Comparison of ENCODE assay signal across 35 cellular contexts in the genomic region with DNA sequence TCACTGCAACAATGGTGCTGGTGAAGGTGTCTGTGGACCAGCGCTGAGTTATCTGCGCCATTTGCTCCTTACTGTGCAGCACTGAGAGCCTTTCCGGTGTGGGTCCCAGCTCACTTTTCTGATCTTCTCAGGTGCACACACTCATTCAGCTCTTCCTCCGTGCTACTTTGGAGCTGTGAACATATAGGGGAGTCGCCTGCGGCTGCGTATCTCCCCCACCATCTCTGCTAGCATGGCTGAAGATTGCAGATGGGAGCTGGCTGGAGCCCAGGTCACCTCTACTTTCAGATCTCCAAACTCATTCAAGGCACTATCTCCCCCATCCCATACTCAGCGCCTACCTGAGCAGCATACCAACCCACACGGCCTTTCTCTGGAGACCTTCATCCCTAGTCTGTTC.
DNase-seq lines count a peak whose midpoint lies in the region; ATAC-seq, FAIRE-seq and TF ChIP-seq lines count a peak whose summit lies in the region.
"Had no signal": no experiment of that assay in that cellular context is flagged by ENCODE, and none has a peak within 500 bp of the region (broad histone marks: within the 10 kb centered on the region; RNA-seq: fewer than 3 reads in every experiment).

No MANE protein-coding gene starts in this region.

- intact Hi-C loops in K562 (cut with micrococcal nuclease) = no loop called here

- no peak for TF ChIP-seq EP300 in K562 (IDR thresholded peaks at IDR 0.05; ENCODE audit: low read length)

- BruUV-seq in K562 (replicated peaks; lab: Mats Ljungman, UMichigan) = no TSS peak

- H2AFZ ChIP-seq in K562 (ENCODE audit: low read depth, low read length) (no peak overlapping the region), osteoblast (ENCODE audit: low read length) (no peak overlapping the region)

- H3K27ac ChIP-seq in angular gyrus (ENCODE audit: low read depth, low read length) (peak overlapping the region; percentile 44), K562 (ENCODE audit: extremely low read depth, low read depth, low read length) (no peak overlapping the region), osteoblast (ENCODE audit: low read depth, low read length) (no peak overlapping the region)
- H3K27ac ChIP-seq: 22Rv1; A549; BLaER1; BLaER1 treated with 17β-estradiol and CSF1 and Interleukin-3, amounts not matched to agents 10 nM and 100 nM; C4-2B had no signal

- TF ChIP-seq CTCF in K562 (IDR thresholded peaks at IDR 0.05 in 2 of 3, conservative IDR thresholded peaks at IDR 0.05 in 1 of 3; ENCODE audit: insufficient read depth in 2 of 3, low read depth in 1 of 3, low read length in 3 of 3) = no peak
- no peak for TF ChIP-seq CTCF in bronchial epithelial cell (IDR thresholded peaks at IDR 0.05; ENCODE audit: insufficient read depth, low read length, severe bottlenecking)
- TF ChIP-seq CTCF in osteoblast (IDR thresholded peaks at IDR 0.05; ENCODE audit: extremely low read depth, low read depth, low read length) = no peak

- H3K79me2 ChIP-seq in K562 (ENCODE audit: control insufficient read depth, insufficient read depth, low read length) = no peaks in the 10 kb centered on the region
- no peaks in the 10 kb centered on the region for H3K79me2 ChIP-seq in osteoblast (ENCODE audit: insufficient read depth, low read length)

- no peaks in the 10 kb centered on the region for H3K9me1 ChIP-seq in K562 (ENCODE audit: control insufficient read depth, insufficient read depth, low read length)

- H4K20me1 ChIP-seq in K562 (replicated peaks; ENCODE audit: control insufficient read depth, insufficient read depth, low read length) = no peaks in the 10 kb centered on the region
- H4K20me1 ChIP-seq in osteoblast (ENCODE audit: insufficient read depth, low read length) = no peaks in the 10 kb centered on the region
- H4K20me1 ChIP-seq: BLaER1; BLaER1 treated with 17β-estradiol and CSF1 and Interleukin-3, amounts not matched to agents 10 nM and 100 nM had no signal

- H3K4me2 ChIP-seq in K562 (ENCODE audit: insufficient read depth, low read length) = no peak overlapping the region
- H3K4me2 ChIP-seq in osteoblast (ENCODE audit: insufficient read depth, low read length) = no peak overlapping the region
- H3K4me2 ChIP-seq: A549; BLaER1; BLaER1 treated with 17β-estradiol and CSF1 and Interleukin-3, amounts not matched to agents 10 nM and 100 nM had no signal

- H3K4me1 ChIP-seq in K562 (replicated peaks in 1 of 2; ENCODE audit: control insufficient read depth in 2 of 2, insufficient read depth in 2 of 2, low read length in 2 of 2) (no peaks in the 10 kb centered on the region), osteoblast (ENCODE audit: insufficient read depth, low read length) (no peaks in the 10 kb centered on the region)
- H3K4me1 ChIP-seq: A549; BE2C; BLaER1; BLaER1 treated with 17β-estradiol and CSF1 and Interleukin-3, amounts not matched to agents 10 nM and 100 nM; Caco-2 had no signal

- POLR2A ChIA-PET in K562 (lab: Yijun Ruan, JAX) = no interaction called here

- no peak overlapping the region for H3K9ac ChIP-seq in K562 (ENCODE audit: insufficient read depth in 1 of 2, low read depth in 2 of 2, low read length in 2 of 2)
- H3K9ac ChIP-seq: BLaER1; BLaER1 treated with 17β-estradiol and CSF1 and Interleukin-3, amounts not matched to agents 10 nM and 100 nM had no signal

- in situ Hi-C loops in K562 (cut with MboI) = no loop called here

- FAIRE-seq in K562 (lab: Jason Lieb, UNC) = no peak
- FAIRE-seq in bronchial epithelial cell (lab: Jason Lieb, UNC) = peak; percentile 23
- FAIRE-seq: A204.1, A549, D721Med had no signal

- DNase-seq in K562 (ENCODE audit: extremely low read depth in 1 of 4, low spot score in 3 of 4) (no peak), bronchial epithelial cell (ENCODE audit: low read depth) (no peak), osteoblast (ENCODE audit: insufficient read length, low spot score, missing footprints) (peak; percentile 31), GF-D8 (lab: John Stamatoyannopoulos, UW) (no peak)
- DNase-seq: 8988T; ACHN; AML-193; BE2C; C1 segment of cervical spinal cord; Caco-2; Calu3; CD4-positive, alpha-beta memory T cell; CD4-positive, alpha-beta T cell; CD4-positive, CD25-positive, alpha-beta regulatory T cell; CD8-positive, alpha-beta memory T cell; CD8-positive, alpha-beta T cell; COR-L47; DMS 273 treated with DMSO at 0.1 percent for 48 hours; DMS153; DMS53; DMS79; DMS79 treated with DMSO at 0.1 percent for 48 hours; DND-41; EL had no signal

- ATAC-seq in K562 (no peak), HG03571 (IDR thresholded peaks at IDR 0.05; ENCODE audit: unreplicated experiment) (no peak), HG02981 (IDR thresholded peaks at IDR 0.05; ENCODE audit: unreplicated experiment) (no peak), GM18519 (IDR thresholded peaks at IDR 0.05; ENCODE audit: low FRiP score, unreplicated experiment) (no peak)
- ATAC-seq: A549; CD8-positive, alpha-beta T cell had no signal

- TF ChIP-seq RAD21 in K562 (CRISPR knock-in tag; conservative IDR thresholded peaks at IDR 0.05 in 1 of 2, IDR thresholded peaks at IDR 0.05 in 1 of 2) = no peak

- WGBS in K562 (ENCODE audit: insufficient coverage, low coverage, missing lambda C conversion rate) = 5% methylated on average over 9 of the region's 9 CpGs

- no peak overlapping the region for H3K4me3 ChIP-seq in K562
- H3K4me3 ChIP-seq in bronchial epithelial cell (ENCODE audit: low read depth, low read length) = no peak overlapping the region
- no peak overlapping the region for H3K4me3 ChIP-seq in osteoblast (ENCODE audit: insufficient read depth, low read length)
- H3K4me3 ChIP-seq: A549; BLaER1; BLaER1 treated with 17β-estradiol and CSF1 and Interleukin-3, amounts not matched to agents 10 nM and 100 nM had no signal

- no peak for TF ChIP-seq POLR2A in K562 (conservative IDR thresholded peaks at IDR 0.05)

- CTCF ChIA-PET in K562 (lab: Yijun Ruan, JAX; ENCODE audit: low intra/inter-chr PET ratio) = no interaction called here

- H3K36me3 ChIP-seq in K562 (ENCODE audit: control insufficient read depth, insufficient read depth, low read length) (no peaks in the 10 kb centered on the region), bronchial epithelial cell (ENCODE audit: control insufficient read depth, insufficient read depth, low read length) (no peaks in the 10 kb centered on the region), osteoblast (ENCODE audit: insufficient read depth, low read length) (no peaks in the 10 kb centered on the region)
- H3K36me3 ChIP-seq: BE2C; BLaER1; BLaER1 treated with 17β-estradiol and CSF1 and Interleukin-3, amounts not matched to agents 10 nM and 100 nM had no signal

- H3K27me3 ChIP-seq in K562 (ENCODE audit: control insufficient read depth in 2 of 2, insufficient read depth in 2 of 2, low read length in 2 of 2) = peaks cover 15 to 51% of the 10 kb centered on the region in 2 experiments
- H3K27me3 ChIP-seq in bronchial epithelial cell (ENCODE audit: control insufficient read depth, insufficient read depth, low read length) = peaks cover 2% of the 10 kb centered on the region
- H3K27me3 ChIP-seq in osteoblast (ENCODE audit: insufficient read depth, low read length) = peaks cover 9% of the 10 kb centered on the region
- H3K27me3 ChIP-seq: BE2C; BLaER1; BLaER1 treated with 17β-estradiol and CSF1 and Interleukin-3, amounts not matched to agents 10 nM and 100 nM had no signal

- no peaks in the 10 kb centered on the region for H3K9me3 ChIP-seq in K562 (replicated peaks; ENCODE audit: control insufficient read depth, insufficient read depth, low read depth, low read length)
- no peaks in the 10 kb centered on the region for H3K9me3 ChIP-seq in osteoblast (ENCODE audit: low read depth, low read length)
- H3K9me3 ChIP-seq: A549; BE2C; BLaER1; BLaER1 treated with 17β-estradiol and CSF1 and Interleukin-3, amounts not matched to agents 10 nM and 100 nM; Caco-2 had no signal

TF ChIP-seq in K562, 482 proteins besides CTCF, POLR2A, EP300 and RAD21:
- no peak for TF ChIP-seq KDM1A (IDR thresholded peaks at IDR 0.05)
- peak; percentile 72 to 80 for TF ChIP-seq NRF1 (conservative IDR thresholded peaks at IDR 0.05 in 1 of 2, IDR thresholded peaks at IDR 0.05 in 1 of 2)
